Comparison of ENCODE assay signal across 13 cellular contexts in genomic region chr9:26292943-26293342, GRCh38.
DNase-seq lines count a peak whose midpoint lies in the region; ATAC-seq and TF ChIP-seq lines count a peak whose summit lies in the region.
"Had no signal": no experiment of that assay in that cellular context is flagged by ENCODE, and none has a peak within 500 bp of the region (broad histone marks: within the 10 kb centered on the region; RNA-seq: fewer than 3 reads in every experiment).

No MANE protein-coding gene starts in this region.

- intact Hi-C loops in thyroid gland (cut with DNase I): no loop called here

- DNase-seq in HK-2 (ENCODE audit: unreplicated experiment): peak; percentile 71
- DNase-seq in RPMI7951 (ENCODE audit: low read depth): peak; percentile 90
- peak; percentile 7 for DNase-seq in fibroblast of peridontal ligament (ENCODE audit: extremely low read depth)
- DNase-seq in thyroid gland: peak; percentile 33 to 39
- no peak for DNase-seq in amygdala (lab: John Stamatoyannopoulos, UW)
- DNase-seq in hepatocyte (ENCODE audit: low spot score): no peak
- DNase-seq: activated naive CD8-positive, alpha-beta T cell treated with anti-CD3 and anti-CD28 coated beads, Interleukin-2, amount 10 ng/mL, durations not matched to agents 7 days and 5 days; H7; NCI-H2029 treated with DMSO at 0.1 percent for 48 hours; RPMI8226 had no signal

- no peaks in the 10 kb centered on the region for H3K4me1 ChIP-seq in thyroid gland
- H3K4me1 ChIP-seq in hepatocyte (ENCODE audit: insufficient read depth): no peaks in the 10 kb centered on the region

- H3K9me3 ChIP-seq in thyroid gland: no peaks in the 10 kb centered on the region
- peaks cover 4% of the 10 kb centered on the region for H3K9me3 ChIP-seq in hepatocyte (ENCODE audit: low read depth)

- 32 to 36% methylated on average over 3 of the region's 3 CpGs for WGBS in thyroid gland, 2 donors
- 87% methylated on average over 3 of the region's 3 CpGs for WGBS in hepatocyte (ENCODE audit: low lambda C conversion rate, missing lambda C conversion rate)

- H3K4me2 ChIP-seq in hepatocyte: no peak overlapping the region

- H3K9me2 ChIP-seq in hepatocyte (replicated peaks; ENCODE audit: insufficient read depth): no peaks in the 10 kb centered on the region

- no peaks in the 10 kb centered on the region for H4K20me1 ChIP-seq in hepatocyte (ENCODE audit: insufficient read depth, poor library complexity, severe bottlenecking)

- H3K27ac ChIP-seq in thyroid gland (no peak overlapping the region), hepatocyte (no peak overlapping the region)

- no peaks in the 10 kb centered on the region for H3K36me3 ChIP-seq in thyroid gland
- no peaks in the 10 kb centered on the region for H3K36me3 ChIP-seq in hepatocyte (replicated peaks; ENCODE audit: insufficient read depth, low read depth)

- TF ChIP-seq POLR2A in thyroid gland (IDR thresholded peaks at IDR 0.05): no peak

- H3K4me3 ChIP-seq in thyroid gland (replicated peaks in 1 of 3) (no peak overlapping the region), hepatocyte (no peak overlapping the region)
- H3K4me3 ChIP-seq: K562 had no signal

- H2AFZ ChIP-seq in hepatocyte: no peak overlapping the region

- H3K79me2 ChIP-seq in hepatocyte: no peaks in the 10 kb centered on the region

- TF ChIP-seq CTCF in thyroid gland (IDR thresholded peaks at IDR 0.05): no peak
- no peak for TF ChIP-seq CTCF in hepatocyte (IDR thresholded peaks at IDR 0.05; ENCODE audit: poor library complexity)

- no peaks in the 10 kb centered on the region for H3K27me3 ChIP-seq in thyroid gland
- no peaks in the 10 kb centered on the region for H3K27me3 ChIP-seq in hepatocyte

- no peak for ATAC-seq in HG03025 (IDR thresholded peaks at IDR 0.05; ENCODE audit: low FRiP score, unreplicated experiment)
- ATAC-seq: K562, sciatic nerve had no signal

Comparison
In these comparisons a context has a peak if more than half of its experiments do, and no peak if none do; other contexts are left out.
1. DNase-seq: peak in HK-2 (single experiment), RPMI7951 (single experiment), fibroblast of peridontal ligament (single experiment) and thyroid gland (2 of 2); none in amygdala (0 of 56) and hepatocyte (single experiment).